In genomic region chr7:107322015-107322414, GRCh38 we compare ENCODE assay signal across 1 cellular context.
TF ChIP-seq lines count a peak whose summit lies in the region.

No MANE protein-coding gene starts in this region.

TF ChIP-seq in K562, 482 proteins besides CTCF, POLR2A, EP300 and RAD21 (continued from another document and continues in another):
- TF ChIP-seq, protein P1, sequence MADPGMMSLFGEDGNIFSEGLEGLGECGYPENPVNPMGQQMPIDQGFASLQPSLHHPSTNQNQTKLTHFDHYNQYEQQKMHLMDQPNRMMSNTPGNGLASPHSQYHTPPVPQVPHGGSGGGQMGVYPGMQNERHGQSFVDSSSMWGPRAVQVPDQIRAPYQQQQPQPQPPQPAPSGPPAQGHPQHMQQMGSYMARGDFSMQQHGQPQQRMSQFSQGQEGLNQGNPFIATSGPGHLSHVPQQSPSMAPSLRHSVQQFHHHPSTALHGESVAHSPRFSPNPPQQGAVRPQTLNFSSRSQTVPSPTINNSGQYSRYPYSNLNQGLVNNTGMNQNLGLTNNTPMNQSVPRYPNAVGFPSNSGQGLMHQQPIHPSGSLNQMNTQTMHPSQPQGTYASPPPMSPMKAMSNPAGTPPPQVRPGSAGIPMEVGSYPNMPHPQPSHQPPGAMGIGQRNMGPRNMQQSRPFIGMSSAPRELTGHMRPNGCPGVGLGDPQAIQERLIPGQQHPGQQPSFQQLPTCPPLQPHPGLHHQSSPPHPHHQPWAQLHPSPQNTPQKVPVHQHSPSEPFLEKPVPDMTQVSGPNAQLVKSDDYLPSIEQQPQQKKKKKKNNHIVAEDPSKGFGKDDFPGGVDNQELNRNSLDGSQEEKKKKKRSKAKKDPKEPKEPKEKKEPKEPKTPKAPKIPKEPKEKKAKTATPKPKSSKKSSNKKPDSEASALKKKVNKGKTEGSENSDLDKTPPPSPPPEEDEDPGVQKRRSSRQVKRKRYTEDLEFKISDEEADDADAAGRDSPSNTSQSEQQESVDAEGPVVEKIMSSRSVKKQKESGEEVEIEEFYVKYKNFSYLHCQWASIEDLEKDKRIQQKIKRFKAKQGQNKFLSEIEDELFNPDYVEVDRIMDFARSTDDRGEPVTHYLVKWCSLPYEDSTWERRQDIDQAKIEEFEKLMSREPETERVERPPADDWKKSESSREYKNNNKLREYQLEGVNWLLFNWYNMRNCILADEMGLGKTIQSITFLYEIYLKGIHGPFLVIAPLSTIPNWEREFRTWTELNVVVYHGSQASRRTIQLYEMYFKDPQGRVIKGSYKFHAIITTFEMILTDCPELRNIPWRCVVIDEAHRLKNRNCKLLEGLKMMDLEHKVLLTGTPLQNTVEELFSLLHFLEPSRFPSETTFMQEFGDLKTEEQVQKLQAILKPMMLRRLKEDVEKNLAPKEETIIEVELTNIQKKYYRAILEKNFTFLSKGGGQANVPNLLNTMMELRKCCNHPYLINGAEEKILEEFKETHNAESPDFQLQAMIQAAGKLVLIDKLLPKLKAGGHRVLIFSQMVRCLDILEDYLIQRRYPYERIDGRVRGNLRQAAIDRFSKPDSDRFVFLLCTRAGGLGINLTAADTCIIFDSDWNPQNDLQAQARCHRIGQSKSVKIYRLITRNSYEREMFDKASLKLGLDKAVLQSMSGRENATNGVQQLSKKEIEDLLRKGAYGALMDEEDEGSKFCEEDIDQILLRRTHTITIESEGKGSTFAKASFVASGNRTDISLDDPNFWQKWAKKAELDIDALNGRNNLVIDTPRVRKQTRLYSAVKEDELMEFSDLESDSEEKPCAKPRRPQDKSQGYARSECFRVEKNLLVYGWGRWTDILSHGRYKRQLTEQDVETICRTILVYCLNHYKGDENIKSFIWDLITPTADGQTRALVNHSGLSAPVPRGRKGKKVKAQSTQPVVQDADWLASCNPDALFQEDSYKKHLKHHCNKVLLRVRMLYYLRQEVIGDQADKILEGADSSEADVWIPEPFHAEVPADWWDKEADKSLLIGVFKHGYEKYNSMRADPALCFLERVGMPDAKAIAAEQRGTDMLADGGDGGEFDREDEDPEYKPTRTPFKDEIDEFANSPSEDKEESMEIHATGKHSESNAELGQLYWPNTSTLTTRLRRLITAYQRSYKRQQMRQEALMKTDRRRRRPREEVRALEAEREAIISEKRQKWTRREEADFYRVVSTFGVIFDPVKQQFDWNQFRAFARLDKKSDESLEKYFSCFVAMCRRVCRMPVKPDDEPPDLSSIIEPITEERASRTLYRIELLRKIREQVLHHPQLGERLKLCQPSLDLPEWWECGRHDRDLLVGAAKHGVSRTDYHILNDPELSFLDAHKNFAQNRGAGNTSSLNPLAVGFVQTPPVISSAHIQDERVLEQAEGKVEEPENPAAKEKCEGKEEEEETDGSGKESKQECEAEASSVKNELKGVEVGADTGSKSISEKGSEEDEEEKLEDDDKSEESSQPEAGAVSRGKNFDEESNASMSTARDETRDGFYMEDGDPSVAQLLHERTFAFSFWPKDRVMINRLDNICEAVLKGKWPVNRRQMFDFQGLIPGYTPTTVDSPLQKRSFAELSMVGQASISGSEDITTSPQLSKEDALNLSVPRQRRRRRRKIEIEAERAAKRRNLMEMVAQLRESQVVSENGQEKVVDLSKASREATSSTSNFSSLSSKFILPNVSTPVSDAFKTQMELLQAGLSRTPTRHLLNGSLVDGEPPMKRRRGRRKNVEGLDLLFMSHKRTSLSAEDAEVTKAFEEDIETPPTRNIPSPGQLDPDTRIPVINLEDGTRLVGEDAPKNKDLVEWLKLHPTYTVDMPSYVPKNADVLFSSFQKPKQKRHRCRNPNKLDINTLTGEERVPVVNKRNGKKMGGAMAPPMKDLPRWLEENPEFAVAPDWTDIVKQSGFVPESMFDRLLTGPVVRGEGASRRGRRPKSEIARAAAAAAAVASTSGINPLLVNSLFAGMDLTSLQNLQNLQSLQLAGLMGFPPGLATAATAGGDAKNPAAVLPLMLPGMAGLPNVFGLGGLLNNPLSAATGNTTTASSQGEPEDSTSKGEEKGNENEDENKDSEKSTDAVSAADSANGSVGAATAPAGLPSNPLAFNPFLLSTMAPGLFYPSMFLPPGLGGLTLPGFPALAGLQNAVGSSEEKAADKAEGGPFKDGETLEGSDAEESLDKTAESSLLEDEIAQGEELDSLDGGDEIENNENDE (IDR thresholded peaks at IDR 0.05; ENCODE audit: low read depth, low read length): no peak
- TF ChIP-seq KDM5B (IDR thresholded peaks at IDR 0.05; ENCODE audit: insufficient replicate concordance, low read depth, low read length) (no peak), TSC22D4 (tag; IDR thresholded peaks at IDR 0.05) (no peak), MTF1 (CRISPR knock-in tag; IDR thresholded peaks at IDR 0.05; ENCODE audit: borderline replicate concordance) (no peak), ZNF23 (CRISPR knock-in tag; IDR thresholded peaks at IDR 0.05) (no peak), CEBPG (CRISPR knock-in tag; IDR thresholded peaks at IDR 0.05) (no peak), CEBPG (tag; conservative IDR thresholded peaks at IDR 0.05 in 1 of 2, IDR thresholded peaks at IDR 0.05 in 1 of 2) (0 out of 4 replicates have a peak, but pooled peaks of 1 of the 2 experiments have one; percentile 7), NFRKB (IDR thresholded peaks at IDR 0.05; ENCODE audit: low read depth) (no peak), PREB (CRISPR knock-in tag; IDR thresholded peaks at IDR 0.05) (no peak), ZNF224 (CRISPR knock-in tag; IDR thresholded peaks at IDR 0.05) (no peak), TRIM24 (IDR thresholded peaks at IDR 0.05) (peak; percentile 65 to 75; a peak in 3 of 4 replicates), SP1 (CRISPR knock-in tag; IDR thresholded peaks at IDR 0.05) (no peak), ZNF354B (CRISPR knock-in tag; IDR thresholded peaks at IDR 0.05) (no peak), CBFA2T3 (IDR thresholded peaks at IDR 0.05) (peak; percentile 93), PML (IDR thresholded peaks at IDR 0.05; ENCODE audit: low read length) (peak; percentile 56; the same call in 1 of the 2 replicates), POLR2H (tag; IDR thresholded peaks at IDR 0.05; ENCODE audit: low read depth) (no peak), ZFP30 (CRISPR knock-in tag; IDR thresholded peaks at IDR 0.05; ENCODE audit: borderline replicate concordance) (no peak), ESRRB (CRISPR knock-in tag; IDR thresholded peaks at IDR 0.05; ENCODE audit: borderline replicate concordance) (no peak), EZH2 (IDR thresholded peaks at IDR 0.05; ENCODE audit: borderline replicate concordance, low read depth, low read length) (no peak), ZSCAN29 (IDR thresholded peaks at IDR 0.05) (no peak), NFE2L1 (tag; IDR thresholded peaks at IDR 0.05; ENCODE audit: borderline replicate concordance, low read depth) (no peak), NFYB (IDR thresholded peaks at IDR 0.05; ENCODE audit: extremely low read depth, insufficient read length) (no peak), PTRF (tag; IDR thresholded peaks at IDR 0.05) (no peak), SAP30 (IDR thresholded peaks at IDR 0.05; ENCODE audit: borderline replicate concordance, insufficient read depth, low read depth, low read length, poor library complexity, severe bottlenecking) (no peak), ZNF324 (CRISPR knock-in tag; IDR thresholded peaks at IDR 0.05) (no peak), ATF2 (CRISPR knock-in tag; IDR thresholded peaks at IDR 0.05) (no peak), PCBP1 (IDR thresholded peaks at IDR 0.05; ENCODE audit: low read depth, low read length, poor library complexity, severe bottlenecking) (no peak), CXXC5 (CRISPR knock-in tag; IDR thresholded peaks at IDR 0.05) (no peak), RBFOX2 (IDR thresholded peaks at IDR 0.05; ENCODE audit: low read depth, low read length) (no peak), HDAC3 (IDR thresholded peaks at IDR 0.05; ENCODE audit: borderline replicate concordance, partially characterized antibody) (peak; percentile 76), ZNF184 (CRISPR knock-in tag; IDR thresholded peaks at IDR 0.05) (no peak), FOXP1 (CRISPR knock-in tag; IDR thresholded peaks at IDR 0.05) (no peak), CC2D1A (IDR thresholded peaks at IDR 0.05) (peak; percentile 53; the same call in 1 of the 2 replicates), ARID2 (IDR thresholded peaks at IDR 0.05) (no peak), USF1 (CRISPR knock-in tag; IDR thresholded peaks at IDR 0.05) (peak; percentile 17; the same call in 1 of the 2 replicates), ETV5 (CRISPR knock-in tag; IDR thresholded peaks at IDR 0.05; ENCODE audit: low read depth) (0 out of 2 replicates have a peak, but pooled peaks have one; percentile 35), POLR3A (IDR thresholded peaks at IDR 0.05; ENCODE audit: borderline replicate concordance, extremely low read depth, insufficient read depth, insufficient read length) (no peak), HNRNPL (IDR thresholded peaks at IDR 0.05; ENCODE audit: low read depth, low read length) (no peak), FOXO4 (CRISPR knock-in tag; IDR thresholded peaks at IDR 0.05) (no peak), CEBPB (tag; IDR thresholded peaks at IDR 0.05) (no peak), ZNF217 (CRISPR knock-in tag; IDR thresholded peaks at IDR 0.05) (no peak), GATA2 (CRISPR knock-in tag; IDR thresholded peaks at IDR 0.05) (0 out of 2 replicates have a peak, but pooled peaks have one; percentile 40)
- TF ChIP-seq, protein P2, sequence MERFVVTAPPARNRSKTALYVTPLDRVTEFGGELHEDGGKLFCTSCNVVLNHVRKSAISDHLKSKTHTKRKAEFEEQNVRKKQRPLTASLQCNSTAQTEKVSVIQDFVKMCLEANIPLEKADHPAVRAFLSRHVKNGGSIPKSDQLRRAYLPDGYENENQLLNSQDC (CRISPR knock-in tag; IDR thresholded peaks at IDR 0.05): no peak
- TF ChIP-seq, protein P3, sequence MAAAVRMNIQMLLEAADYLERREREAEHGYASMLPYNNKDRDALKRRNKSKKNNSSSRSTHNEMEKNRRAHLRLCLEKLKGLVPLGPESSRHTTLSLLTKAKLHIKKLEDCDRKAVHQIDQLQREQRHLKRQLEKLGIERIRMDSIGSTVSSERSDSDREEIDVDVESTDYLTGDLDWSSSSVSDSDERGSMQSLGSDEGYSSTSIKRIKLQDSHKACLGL (CRISPR knock-in tag; IDR thresholded peaks at IDR 0.05; ENCODE audit: borderline replicate concordance, poor library complexity, severe bottlenecking): no peak
- TF ChIP-seq, protein P4, sequence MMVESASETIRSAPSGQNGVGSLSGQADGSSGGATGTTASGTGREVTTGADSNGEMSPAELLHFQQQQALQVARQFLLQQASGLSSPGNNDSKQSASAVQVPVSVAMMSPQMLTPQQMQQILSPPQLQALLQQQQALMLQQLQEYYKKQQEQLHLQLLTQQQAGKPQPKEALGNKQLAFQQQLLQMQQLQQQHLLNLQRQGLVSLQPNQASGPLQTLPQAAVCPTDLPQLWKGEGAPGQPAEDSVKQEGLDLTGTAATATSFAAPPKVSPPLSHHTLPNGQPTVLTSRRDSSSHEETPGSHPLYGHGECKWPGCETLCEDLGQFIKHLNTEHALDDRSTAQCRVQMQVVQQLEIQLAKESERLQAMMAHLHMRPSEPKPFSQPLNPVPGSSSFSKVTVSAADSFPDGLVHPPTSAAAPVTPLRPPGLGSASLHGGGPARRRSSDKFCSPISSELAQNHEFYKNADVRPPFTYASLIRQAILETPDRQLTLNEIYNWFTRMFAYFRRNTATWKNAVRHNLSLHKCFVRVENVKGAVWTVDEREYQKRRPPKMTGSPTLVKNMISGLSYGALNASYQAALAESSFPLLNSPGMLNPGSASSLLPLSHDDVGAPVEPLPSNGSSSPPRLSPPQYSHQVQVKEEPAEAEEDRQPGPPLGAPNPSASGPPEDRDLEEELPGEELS (CRISPR knock-in tag; IDR thresholded peaks at IDR 0.05; ENCODE audit: borderline replicate concordance): no peak
- TF ChIP-seq, protein P5, sequence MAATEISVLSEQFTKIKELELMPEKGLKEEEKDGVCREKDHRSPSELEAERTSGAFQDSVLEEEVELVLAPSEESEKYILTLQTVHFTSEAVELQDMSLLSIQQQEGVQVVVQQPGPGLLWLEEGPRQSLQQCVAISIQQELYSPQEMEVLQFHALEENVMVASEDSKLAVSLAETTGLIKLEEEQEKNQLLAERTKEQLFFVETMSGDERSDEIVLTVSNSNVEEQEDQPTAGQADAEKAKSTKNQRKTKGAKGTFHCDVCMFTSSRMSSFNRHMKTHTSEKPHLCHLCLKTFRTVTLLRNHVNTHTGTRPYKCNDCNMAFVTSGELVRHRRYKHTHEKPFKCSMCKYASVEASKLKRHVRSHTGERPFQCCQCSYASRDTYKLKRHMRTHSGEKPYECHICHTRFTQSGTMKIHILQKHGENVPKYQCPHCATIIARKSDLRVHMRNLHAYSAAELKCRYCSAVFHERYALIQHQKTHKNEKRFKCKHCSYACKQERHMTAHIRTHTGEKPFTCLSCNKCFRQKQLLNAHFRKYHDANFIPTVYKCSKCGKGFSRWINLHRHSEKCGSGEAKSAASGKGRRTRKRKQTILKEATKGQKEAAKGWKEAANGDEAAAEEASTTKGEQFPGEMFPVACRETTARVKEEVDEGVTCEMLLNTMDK (IDR thresholded peaks at IDR 0.05; ENCODE audit: borderline replicate concordance, insufficient read depth, low read depth, low read length, poor library complexity, severe bottlenecking): no peak
